ENCODE assay signal across 19 cellular contexts in genomic region chrX:9433596-9433995, GRCh38. TPM values are rescaled to one million over a fixed set of nuclear protein-coding genes. Genes with fewer than 3 reads are reported as not detected.
DNase-seq lines count a peak whose midpoint lies in the region; ATAC-seq, FAIRE-seq and TF ChIP-seq lines count a peak whose summit lies in the region.
"Had no signal": no experiment of that assay in that cellular context is flagged by ENCODE, and none has a peak within 500 bp of the region (broad histone marks: within the 10 kb centered on the region; RNA-seq: fewer than 3 reads in every experiment).

No MANE protein-coding gene starts in this region.

- no peaks in the 10 kb centered on the region for H3K79me2 ChIP-seq in DND-41 (ENCODE audit: insufficient read depth, low read length)

- TF ChIP-seq POLR2A in prostate gland (IDR thresholded peaks at IDR 0.05): no peak
- no peak for TF ChIP-seq POLR2A in sigmoid colon (IDR thresholded peaks at IDR 0.05)

- WGBS in prostate gland: 81% methylated on average over 3 of the region's 3 CpGs
- WGBS in sigmoid colon, 2 donors: 79 to 83% methylated on average over 3 of the region's 3 CpGs

- H3K27me3 ChIP-seq in DND-41 (ENCODE audit: insufficient read depth, low read length, poor library complexity) (no peaks in the 10 kb centered on the region), prostate gland (replicated peaks; ENCODE audit: insufficient read depth) (no peaks in the 10 kb centered on the region), sigmoid colon (no peaks in the 10 kb centered on the region)
- H3K27me3 ChIP-seq: Peyer's patch had no signal

- H3K4me1 ChIP-seq in DND-41 (ENCODE audit: insufficient read depth, low read length) (no peaks in the 10 kb centered on the region), prostate gland (replicated peaks) (no peaks in the 10 kb centered on the region), sigmoid colon (no peaks in the 10 kb centered on the region)
- H3K4me1 ChIP-seq: Peyer's patch had no signal

- H4K20me1 ChIP-seq in DND-41 (ENCODE audit: insufficient read depth, low read length): no peaks in the 10 kb centered on the region

- peak; percentile 54; the same call in 2 of the 3 replicates for ATAC-seq in DND-41 (ENCODE audit: insufficient read depth, low read depth)
- no peak for ATAC-seq in HG03342 (IDR thresholded peaks at IDR 0.05; ENCODE audit: unreplicated experiment)
- ATAC-seq: CD8-positive, alpha-beta T cell; K562 had no signal

- no peak for TF ChIP-seq EP300 in sigmoid colon (IDR thresholded peaks at IDR 0.05)

- no peak overlapping the region for H3K9ac ChIP-seq in DND-41 (ENCODE audit: low read depth, low read length)

- H2AFZ ChIP-seq in DND-41 (ENCODE audit: low read depth, low read length): no peak overlapping the region

- no peak for DNase-seq in DND-41
- no peak for DNase-seq in RCC 7860 (ENCODE audit: low spot score)
- peak; percentile 40 for DNase-seq in epithelial cell of proximal tubule (ENCODE audit: low read depth)
- DNase-seq in stromal cell of bone marrow (ENCODE audit: low read depth): peak; percentile 8
- no peak for DNase-seq in prostate gland (ENCODE audit: low spot score)
- no peak for DNase-seq in sigmoid colon
- DNase-seq: Calu3; CD8-positive, alpha-beta T cell; NCI-H1092 treated with DMSO at 0.1 percent for 48 hours; NCI-H146; NCI-H2081; NCI-H2171 treated with DMSO at 0.1 percent for 48 hours; NK-92 treated with Interleukin-12 subunit alpha and Interleukin-12 subunit beta, amount 100 ng/mL, for 24 hours; Peyer's patch; Right ventricle myocardium superior had no signal

- TF ChIP-seq CTCF in DND-41 (IDR thresholded peaks at IDR 0.05; ENCODE audit: borderline replicate concordance, extremely low read depth, low read length, poor library complexity, severe bottlenecking): no peak
- no peak for TF ChIP-seq CTCF in epithelial cell of proximal tubule (conservative IDR thresholded peaks at IDR 0.05; ENCODE audit: low read depth, low read length)
- no peak for TF ChIP-seq CTCF in prostate gland (IDR thresholded peaks at IDR 0.05)
- no peak for TF ChIP-seq CTCF in sigmoid colon (IDR thresholded peaks at IDR 0.05)

- intact Hi-C loops in prostate gland (cut with DNase I): no loop called here
- intact Hi-C loops in sigmoid colon (cut with DNase I): no loop called here

- H3K27ac ChIP-seq in DND-41 (ENCODE audit: low read length) (no peak overlapping the region), prostate gland (no peak overlapping the region), sigmoid colon (no peak overlapping the region)
- H3K27ac ChIP-seq: Peyer's patch, SK-N-MC had no signal

- H3K9me3 ChIP-seq in DND-41 (ENCODE audit: insufficient read depth, low read length, severe bottlenecking): no peaks in the 10 kb centered on the region
- H3K9me3 ChIP-seq in prostate gland: no peaks in the 10 kb centered on the region
- H3K9me3 ChIP-seq in sigmoid colon: no peaks in the 10 kb centered on the region
- H3K9me3 ChIP-seq: Peyer's patch had no signal

- no peak overlapping the region for H3K4me2 ChIP-seq in DND-41 (ENCODE audit: insufficient read depth, low read length)

- FAIRE-seq in RCC 7860 (lab: Jason Lieb, UNC): peak; percentile 84
- FAIRE-seq: A204.1, K562 had no signal

- H3K4me3 ChIP-seq in DND-41 (ENCODE audit: low read depth in 1 of 2, low read length in 2 of 2) (no peak overlapping the region), epithelial cell of proximal tubule (ENCODE audit: low read depth, low read length) (no peak overlapping the region), prostate gland (no peak overlapping the region), sigmoid colon (no peak overlapping the region)
- H3K4me3 ChIP-seq: K562, Peyer's patch, SK-N-MC had no signal

- H3K36me3 ChIP-seq in DND-41 (ENCODE audit: insufficient read depth, low read length) (no peaks in the 10 kb centered on the region), prostate gland (no peaks in the 10 kb centered on the region), sigmoid colon (no peaks in the 10 kb centered on the region)
- H3K36me3 ChIP-seq: Peyer's patch had no signal

RNA-seq across cellular contexts. Expression of gene TBL1X, which starts 31.3 kb away (rescaled TPM):
- total RNA-seq in epithelial cell of proximal tubule (9.1 and 41.9 TPM in 2 replicates), prostate gland (10 to 100 TPM; 23.2 to 76.9 TPM), sigmoid colon (10 to 100 TPM; 16.1 to 25.8 (median 19.5) TPM)
- 10 to 100 TPM in 1 of 3 donors, 1 to 10 TPM in 2; 6.5 to 10.8 (median 8.7) TPM for polyA plus RNA-seq in sigmoid colon

Comparison
In these comparisons a context has a peak if more than half of its experiments do, and no peak if none do; other contexts are left out.
1. DNase-seq: peak in epithelial cell of proximal tubule (single experiment) and stromal cell of bone marrow (single experiment); none in DND-41 (single experiment), RCC 7860 (single experiment), prostate gland (single experiment) and sigmoid colon (single experiment).